14 cellular contexts compared by ENCODE assay signal in genomic region chr13:99119686-99120085, GRCh38.
DNase-seq lines count a peak whose midpoint lies in the region; ATAC-seq and TF ChIP-seq lines count a peak whose summit lies in the region.
"Had no signal": no experiment of that assay in that cellular context is flagged by ENCODE, and none has a peak within 500 bp of the region (broad histone marks: within the 10 kb centered on the region; RNA-seq: fewer than 3 reads in every experiment).

No MANE protein-coding gene starts in this region.

- no peak for TF ChIP-seq CTCF in natural killer cell (IDR thresholded peaks at IDR 0.05)

- peak in 2 of 3 donors; percentile 20 to 29 for ATAC-seq in natural killer cell
- no peak for ATAC-seq in natural killer cell treated with Interleukin-12 subunit alpha and Interleukin-12 subunit beta and Interleukin-15 and Interleukin-18, amount 100 ng/mL, for 72 hours
- ATAC-seq in activated naive CD4-positive, alpha-beta T cell treated with anti-CD3 and anti-CD28 coated beads, Interleukin-2, amount 50 U/mL, for 72 hours = peak; percentile 54 to 95
- no peak for ATAC-seq in GM18873 (IDR thresholded peaks at IDR 0.05; ENCODE audit: low FRiP score, unreplicated experiment)
- ATAC-seq in HG03378 (IDR thresholded peaks at IDR 0.05; ENCODE audit: unreplicated experiment) = no peak
- no peak for ATAC-seq in GM18505 (IDR thresholded peaks at IDR 0.05; ENCODE audit: unreplicated experiment)

- no peak for DNase-seq in natural killer cell
- DNase-seq in natural killer cell treated with Interleukin-12 subunit alpha and Interleukin-12 subunit beta and Interleukin-15 and Interleukin-18, amount 100 ng/mL, for 72 hours (ENCODE audit: low spot score) = no peak
- DNase-seq in activated naive CD4-positive, alpha-beta T cell treated with anti-CD3 and anti-CD28 coated beads, Interleukin-2, amount 50 U/mL, for 72 hours (ENCODE audit: low spot score in 2 of 2) = peak in 1 of 2 donors; percentile 62
- peak; percentile 12 to 32 (median 26) for DNase-seq in stimulated activated CD4-positive, alpha-beta T cell treated with anti-CD3 and anti-CD28 coated beads, Interleukin-12 subunit alpha, Interleukin-12 subunit beta, amount 100 ng/mL, for 48 hours (ENCODE audit: low read depth in 2 of 3, low spot score in 1 of 3)
- DNase-seq in NCI-H146 (lab: John Stamatoyannopoulos, UW) = no peak
- DNase-seq: DMS79; left cardiac atrium; NK-92 treated with Interleukin-12 subunit alpha and Interleukin-12 subunit beta, amount 100 ng/mL, for 24 hours; SIG-M5 had no signal

- no peak overlapping the region for H3K4me3 Mint-ChIP-seq in natural killer cell
- H3K4me3 Mint-ChIP-seq in natural killer cell treated with Interleukin-12 subunit alpha and Interleukin-12 subunit beta and Interleukin-15 and Interleukin-18, amount 100 ng/mL, for 72 hours = no peak overlapping the region
- H3K4me3 Mint-ChIP-seq: central memory CD8-positive, alpha-beta T cell had no signal

- TF ChIP-seq POLR2A in GM18505 (IDR thresholded peaks at IDR 0.05; ENCODE audit: borderline replicate concordance, extremely low read depth, insufficient read depth, insufficient read length) = no peak

- no peaks in the 10 kb centered on the region for H3K9me3 Mint-ChIP-seq in natural killer cell
- peaks cover 2% of the 10 kb centered on the region for H3K9me3 Mint-ChIP-seq in natural killer cell treated with Interleukin-12 subunit alpha and Interleukin-12 subunit beta and Interleukin-15 and Interleukin-18, amount 100 ng/mL, for 72 hours
- H3K9me3 Mint-ChIP-seq in activated naive CD4-positive, alpha-beta T cell treated with anti-CD3 and anti-CD28 coated beads, Interleukin-2, amount 50 U/mL, for 72 hours = peaks cover 7 to 18% of the 10 kb centered on the region in 2 donors
- H3K9me3 Mint-ChIP-seq: activated naive CD4-positive, alpha-beta T cell treated with anti-CD3 and anti-CD28 coated beads, Interleukin-2, amount 50 U/mL, for 24 hours; central memory CD8-positive, alpha-beta T cell had no signal

- peaks cover 35 to 57% of the 10 kb centered on the region in 2 donors for H3K27me3 Mint-ChIP-seq in natural killer cell (ENCODE audit: low read depth in 2 of 2)
- H3K27me3 Mint-ChIP-seq in natural killer cell treated with Interleukin-12 subunit alpha and Interleukin-12 subunit beta and Interleukin-15 and Interleukin-18, amount 100 ng/mL, for 72 hours = peaks cover 7 to 37% of the 10 kb centered on the region in 2 donors
- H3K27me3 Mint-ChIP-seq: activated naive CD4-positive, alpha-beta T cell treated with anti-CD3 and anti-CD28 coated beads, Interleukin-2, amount 50 U/mL, for 24 hours had no signal

- intact Hi-C loops in natural killer cell (cut with micrococcal nuclease) = loop anchor here (5.0 kb wide), 1 partner anchor 67 kb away; no protein-coding TSS in a partner anchor

- no peaks in the 10 kb centered on the region for H3K36me3 Mint-ChIP-seq in natural killer cell
- H3K36me3 Mint-ChIP-seq in natural killer cell treated with Interleukin-12 subunit alpha and Interleukin-12 subunit beta and Interleukin-15 and Interleukin-18, amount 100 ng/mL, for 72 hours = peaks cover 5% of the 10 kb centered on the region
- H3K36me3 Mint-ChIP-seq in activated naive CD4-positive, alpha-beta T cell treated with anti-CD3 and anti-CD28 coated beads, Interleukin-2, amount 50 U/mL, for 72 hours = peaks cover 9 to 26% of the 10 kb centered on the region in 2 donors

- H3K27ac Mint-ChIP-seq in natural killer cell = no peak overlapping the region
- no peak overlapping the region for H3K27ac Mint-ChIP-seq in natural killer cell treated with Interleukin-12 subunit alpha and Interleukin-12 subunit beta and Interleukin-15 and Interleukin-18, amount 100 ng/mL, for 72 hours
- H3K27ac Mint-ChIP-seq in activated naive CD4-positive, alpha-beta T cell treated with anti-CD3 and anti-CD28 coated beads, Interleukin-2, amount 50 U/mL, for 72 hours = peak overlapping the region in 1 of 2 donors; percentile 38

- peaks cover 5 to 9% of the 10 kb centered on the region in 2 donors for H3K4me1 Mint-ChIP-seq in natural killer cell
- H3K4me1 Mint-ChIP-seq in natural killer cell treated with Interleukin-12 subunit alpha and Interleukin-12 subunit beta and Interleukin-15 and Interleukin-18, amount 100 ng/mL, for 72 hours (ENCODE audit: low read depth in 2 of 2) = peaks cover 13 to 21% of the 10 kb centered on the region in 2 donors

Comparison
In these comparisons a context has a peak if more than half of its experiments do, and no peak if none do; other contexts are left out.
1. ATAC-seq: peak in natural killer cell (2 of 3) and activated naive CD4-positive, alpha-beta T cell treated with anti-CD3 and anti-CD28 coated beads, Interleukin-2, amount 50 U/mL, for 72 hours (2 of 2); none in natural killer cell treated with Interleukin-12 subunit alpha and Interleukin-12 subunit beta and Interleukin-15 and Interleukin-18, amount 100 ng/mL, for 72 hours (0 of 2), GM18873 (single experiment), HG03378 (single experiment) and GM18505 (single experiment).
2. DNase-seq: peak in stimulated activated CD4-positive, alpha-beta T cell treated with anti-CD3 and anti-CD28 coated beads, Interleukin-12 subunit alpha, Interleukin-12 subunit beta, amount 100 ng/mL, for 48 hours (3 of 3); none in natural killer cell (single experiment), natural killer cell treated with Interleukin-12 subunit alpha and Interleukin-12 subunit beta and Interleukin-15 and Interleukin-18, amount 100 ng/mL, for 72 hours (single experiment) and NCI-H146 (single experiment).